In genomic region chr19:12779162-12779993, GRCh38 we compare ENCODE assay signal across 1 cellular context.
TF ChIP-seq lines count a peak whose summit lies in the region.

No MANE protein-coding gene starts in this region.

TF ChIP-seq in K562, 482 proteins besides CTCF, POLR2A, EP300 and RAD21 (continued from another document):
- TF ChIP-seq HINFP (tag; conservative IDR thresholded peaks at IDR 0.05; ENCODE audit: low read depth), result no peak
- TF ChIP-seq DACH1 (IDR thresholded peaks at IDR 0.05; ENCODE audit: partially characterized antibody), result peak; percentile 41
- 0 out of 2 replicates have a peak, but pooled peaks have one; percentile 14 for TF ChIP-seq ZNF311 (CRISPR knock-in tag; IDR thresholded peaks at IDR 0.05)
- TF ChIP-seq CEBPZ (IDR thresholded peaks at IDR 0.05; ENCODE audit: borderline replicate concordance, low read depth, low read length), result no peak
- peak; percentile 25 for TF ChIP-seq ATF3 (IDR thresholded peaks at IDR 0.05)
- TF ChIP-seq ATF3 (CRISPR knock-in tag; conservative IDR thresholded peaks at IDR 0.05), result no peak
- TF ChIP-seq ZNF76 (CRISPR knock-in tag; IDR thresholded peaks at IDR 0.05; ENCODE audit: borderline replicate concordance), result 0 out of 2 replicates have a peak, but pooled peaks have one; percentile 19
- TF ChIP-seq ZNF263 (CRISPR knock-in tag; IDR thresholded peaks at IDR 0.05; ENCODE audit: borderline replicate concordance), result peak; percentile 59; the same call in 1 of the 2 replicates
- peak; percentile 78 for TF ChIP-seq VEZF1 (CRISPR knock-in tag; IDR thresholded peaks at IDR 0.05)
- no peak for TF ChIP-seq COPS2 (conservative IDR thresholded peaks at IDR 0.05)
- peak; percentile 28 for TF ChIP-seq SAP30 (IDR thresholded peaks at IDR 0.05; ENCODE audit: borderline replicate concordance, insufficient read depth, low read depth, low read length, poor library complexity, severe bottlenecking)
- TF ChIP-seq ATF4 (CRISPR knock-in tag; IDR thresholded peaks at IDR 0.05), result 0 out of 2 replicates have a peak, but pooled peaks have one; percentile 46
- peak in 1 of 2 experiments; percentile 80; a peak in 2 of 4 replicates for TF ChIP-seq MAZ (CRISPR knock-in tag; conservative IDR thresholded peaks at IDR 0.05 in 1 of 2, IDR thresholded peaks at IDR 0.05 in 1 of 2)
- peak in 1 of 2 experiments; percentile 2 for TF ChIP-seq E2F6 (IDR thresholded peaks at IDR 0.05; ENCODE audit: borderline replicate concordance in 1 of 2, extremely low read depth in 1 of 2, insufficient read depth in 1 of 2, insufficient read length in 1 of 2, low read depth in 1 of 2, low read length in 1 of 2, poor library complexity in 1 of 2, severe bottlenecking in 1 of 2)
- TF ChIP-seq ZNF445 (CRISPR knock-in tag; IDR thresholded peaks at IDR 0.05; ENCODE audit: low read depth), result no peak
- peak in 1 of 2 experiments; percentile 48; a peak in 1 of 4 replicates for TF ChIP-seq KDM1A (IDR thresholded peaks at IDR 0.05)
- 0 out of 4 replicates have a peak, but pooled peaks of 1 of the 2 experiments have one; percentile 7 for TF ChIP-seq MNT (conservative IDR thresholded peaks at IDR 0.05)
- TF ChIP-seq HDAC1 (IDR thresholded peaks at IDR 0.05), result 0 out of 4 replicates have a peak, but pooled peaks of 1 of the 2 experiments have one; percentile 14
- 0 out of 2 replicates have a peak, but pooled peaks have one; percentile 34 for TF ChIP-seq DPF2 (IDR thresholded peaks at IDR 0.05)
- peak; percentile 23; the same call in 1 of the 2 replicates for TF ChIP-seq CBFA2T2 (conservative IDR thresholded peaks at IDR 0.05)
- no peak for TF ChIP-seq E2F8 (IDR thresholded peaks at IDR 0.05; ENCODE audit: low read depth, partially characterized antibody)
- no peak for TF ChIP-seq ELK3 (CRISPR knock-in tag; IDR thresholded peaks at IDR 0.05)
- 0 out of 4 replicates have a peak, but pooled peaks of 1 of the 2 experiments have one; percentile 30 for TF ChIP-seq TEAD1 (CRISPR knock-in tag; IDR thresholded peaks at IDR 0.05)
- 0 out of 2 replicates have a peak, but pooled peaks have one; percentile 17 for TF ChIP-seq ZBTB9 (CRISPR knock-in tag; IDR thresholded peaks at IDR 0.05)
- TF ChIP-seq NFXL1 (CRISPR knock-in tag; IDR thresholded peaks at IDR 0.05), result no peak
- TF ChIP-seq KLF6 (CRISPR knock-in tag; IDR thresholded peaks at IDR 0.05; ENCODE audit: borderline replicate concordance), result 0 out of 2 replicates have a peak, but pooled peaks have one; percentile 22
- TF ChIP-seq DMBX1 (CRISPR knock-in tag; IDR thresholded peaks at IDR 0.05; ENCODE audit: borderline replicate concordance), result peak; percentile 25; the same call in 1 of the 2 replicates
- TF ChIP-seq NFIC (IDR thresholded peaks at IDR 0.05), result peak; percentile 90
- 0 out of 2 replicates have a peak, but pooled peaks have one; percentile 33 for TF ChIP-seq E2F3 (CRISPR knock-in tag; IDR thresholded peaks at IDR 0.05)
- TF ChIP-seq ZNF274 (IDR thresholded peaks at IDR 0.05; ENCODE audit: borderline replicate concordance, low read depth, low read length), result no peak
- no peak for TF ChIP-seq RBM22 (IDR thresholded peaks at IDR 0.05; ENCODE audit: low read depth, low read length, poor library complexity, severe bottlenecking)
- peak; percentile 36; the same call in 1 of the 2 replicates for TF ChIP-seq ATF7 (IDR thresholded peaks at IDR 0.05)
